13 cellular contexts compared by ENCODE assay signal in the genomic region with DNA sequence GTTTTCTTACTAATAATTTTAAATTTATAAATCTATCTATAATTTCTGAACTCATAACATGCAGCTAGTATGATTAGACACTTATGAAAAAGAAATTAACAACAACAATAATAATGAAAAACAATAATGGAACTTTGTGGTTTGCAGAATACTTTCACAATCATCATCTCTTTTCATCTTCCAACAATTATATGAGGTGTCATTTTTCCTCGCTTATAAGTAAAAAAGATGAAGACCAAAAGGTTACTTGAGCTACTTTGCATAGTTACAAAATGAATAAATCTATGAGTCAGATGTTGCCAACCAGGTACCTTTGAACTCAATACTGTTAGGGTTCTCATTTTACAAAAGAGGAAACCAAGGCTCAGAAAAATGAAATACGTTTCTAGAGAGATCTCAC.
A peak's percentile ranks its signal among the peaks of the same experiment; 100 is the strongest.
DNase-seq lines count a peak whose midpoint lies in the region; ATAC-seq, FAIRE-seq and TF ChIP-seq lines count a peak whose summit lies in the region.
"Had no signal": no experiment of that assay in that cellular context is flagged by ENCODE, and none has a peak within 500 bp of the region (broad histone marks: within the 10 kb centered on the region; RNA-seq: fewer than 3 reads in every experiment).

No MANE protein-coding gene starts in this region.

- POLR2A ChIA-PET in activated CD8-positive, alpha-beta T cell treated with anti-CD3 and anti-CD28 coated beads for 36 hours (lab: Charles Lee) = interaction anchor here (0.6 kb wide), 1 partner anchor 325 kb away, joined by 3 read pairs; no protein-coding TSS in a partner anchor
- POLR2A ChIA-PET in activated CD8-positive, alpha-beta T cell treated with anti-CD3 and anti-CD28 coated beads, Interleukin-2, amount 10 ng/mL, durations not matched to agents 7 days and 5 days (lab: Charles Lee) = no interaction called here
- POLR2A ChIA-PET in activated CD4-positive, alpha-beta memory T cell treated with anti-CD3 and anti-CD28 coated beads, Interleukin-2, amount 10 ng/mL, durations not matched to agents 7 days and 5 days (lab: Charles Lee) = no interaction called here

- intact Hi-C loops in activated CD8-positive, alpha-beta T cell treated with anti-CD3 and anti-CD28 coated beads for 36 hours (cut with micrococcal nuclease) = no loop called here

- peaks cover 22% of the 10 kb centered on the region for H3K4me1 Mint-ChIP-seq in activated CD8-positive, alpha-beta T cell treated with anti-CD3 and anti-CD28 coated beads for 36 hours (ENCODE audit: low read depth)
- H3K4me1 Mint-ChIP-seq in activated CD8-positive, alpha-beta T cell treated with anti-CD3 and anti-CD28 coated beads, Interleukin-2, amount 10 ng/mL, durations not matched to agents 7 days and 5 days (ENCODE audit: low read depth) = no peaks in the 10 kb centered on the region
- H3K4me1 Mint-ChIP-seq in activated CD4-positive, alpha-beta memory T cell treated with anti-CD3 and anti-CD28 coated beads, Interleukin-2, amount 10 ng/mL, durations not matched to agents 7 days and 5 days = peaks cover 12% of the 10 kb centered on the region
- H3K4me1 Mint-ChIP-seq: stimulated activated memory B cell treated with anti-CD40 and anti-IgM and Interleukin-4, amounts not matched to agents 10 μg/mL and 1 μg/mL and 100 μg/mL, for 72 hours had no signal

- no peak for TF ChIP-seq CTCF in activated CD8-positive, alpha-beta T cell treated with anti-CD3 and anti-CD28 coated beads for 36 hours (IDR thresholded peaks at IDR 0.05)

- FAIRE-seq in colon (lab: Jason Lieb, UNC) = peak; percentile 5

- H3K9me3 Mint-ChIP-seq in activated CD8-positive, alpha-beta T cell treated with anti-CD3 and anti-CD28 coated beads for 36 hours = no peaks in the 10 kb centered on the region
- H3K9me3 Mint-ChIP-seq in activated CD8-positive, alpha-beta T cell treated with anti-CD3 and anti-CD28 coated beads, Interleukin-2, amount 10 ng/mL, durations not matched to agents 7 days and 5 days (ENCODE audit: insufficient read depth) = no peaks in the 10 kb centered on the region
- H3K9me3 Mint-ChIP-seq in activated CD4-positive, alpha-beta memory T cell treated with anti-CD3 and anti-CD28 coated beads, Interleukin-2, amount 10 ng/mL, durations not matched to agents 7 days and 5 days = no peaks in the 10 kb centered on the region
- H3K9me3 Mint-ChIP-seq: activated CD4-positive, alpha-beta memory T cell treated with anti-CD3 and anti-CD28 coated beads for 36 hours; stimulated activated memory B cell treated with anti-CD40 and anti-IgM and Interleukin-4, amounts not matched to agents 10 μg/mL and 1 μg/mL and 100 μg/mL, for 72 hours had no signal

- H3K36me3 Mint-ChIP-seq in activated CD8-positive, alpha-beta T cell treated with anti-CD3 and anti-CD28 coated beads for 36 hours (ENCODE audit: low read depth) = no peaks in the 10 kb centered on the region
- H3K36me3 Mint-ChIP-seq in activated CD8-positive, alpha-beta T cell treated with anti-CD3 and anti-CD28 coated beads, Interleukin-2, amount 10 ng/mL, durations not matched to agents 7 days and 5 days (ENCODE audit: low read depth) = no peaks in the 10 kb centered on the region
- H3K36me3 Mint-ChIP-seq in activated CD4-positive, alpha-beta memory T cell treated with anti-CD3 and anti-CD28 coated beads, Interleukin-2, amount 10 ng/mL, durations not matched to agents 7 days and 5 days (ENCODE audit: low read depth) = no peaks in the 10 kb centered on the region
- H3K36me3 Mint-ChIP-seq: activated CD4-positive, alpha-beta memory T cell treated with anti-CD3 and anti-CD28 coated beads for 36 hours; stimulated activated memory B cell treated with anti-CD40 and anti-IgM and Interleukin-4, amounts not matched to agents 10 μg/mL and 1 μg/mL and 100 μg/mL, for 72 hours had no signal

- ATAC-seq in activated CD8-positive, alpha-beta T cell treated with anti-CD3 and anti-CD28 coated beads for 36 hours = peak; percentile 88
- ATAC-seq in activated CD8-positive, alpha-beta T cell treated with anti-CD3 and anti-CD28 coated beads, Interleukin-2, amount 10 ng/mL, durations not matched to agents 7 days and 5 days = no peak
- ATAC-seq in GM21619 (IDR thresholded peaks at IDR 0.05; ENCODE audit: unreplicated experiment) (peak; percentile 85), HG03103 (IDR thresholded peaks at IDR 0.05; ENCODE audit: low read depth, unreplicated experiment) (peak; percentile 77)
- ATAC-seq: stimulated activated memory B cell treated with anti-CD40 and anti-IgM and Interleukin-4, amounts not matched to agents 10 μg/mL and 1 μg/mL and 100 μg/mL, for 72 hours had no signal

- H3K27me3 Mint-ChIP-seq in activated CD8-positive, alpha-beta T cell treated with anti-CD3 and anti-CD28 coated beads for 36 hours = peaks cover 31% of the 10 kb centered on the region
- peaks cover 5% of the 10 kb centered on the region for H3K27me3 Mint-ChIP-seq in activated CD8-positive, alpha-beta T cell treated with anti-CD3 and anti-CD28 coated beads, Interleukin-2, amount 10 ng/mL, durations not matched to agents 7 days and 5 days (ENCODE audit: low read depth)
- peaks cover 29% of the 10 kb centered on the region for H3K27me3 Mint-ChIP-seq in activated CD4-positive, alpha-beta memory T cell treated with anti-CD3 and anti-CD28 coated beads, Interleukin-2, amount 10 ng/mL, durations not matched to agents 7 days and 5 days

- CTCF ChIA-PET in activated CD8-positive, alpha-beta T cell treated with anti-CD3 and anti-CD28 coated beads for 36 hours (lab: Charles Lee) = interaction anchor here (0.9 to 2.2 kb wide), 3 partner anchors 9 to 14 kb away, joined by 3 to 8 read pairs (median 4); no protein-coding TSS in a partner anchor
- CTCF ChIA-PET in activated CD8-positive, alpha-beta T cell treated with anti-CD3 and anti-CD28 coated beads, Interleukin-2, amount 10 ng/mL, durations not matched to agents 7 days and 5 days (lab: Charles Lee) = interaction anchor here (1.5 kb wide), 1 partner anchor 19 kb away, joined by 7 read pairs; no protein-coding TSS in a partner anchor
- CTCF ChIA-PET in activated CD4-positive, alpha-beta memory T cell treated with anti-CD3 and anti-CD28 coated beads, Interleukin-2, amount 10 ng/mL, durations not matched to agents 7 days and 5 days (lab: Charles Lee) = no interaction called here

- no peak for DNase-seq in activated CD8-positive, alpha-beta T cell treated with anti-CD3 and anti-CD28 coated beads for 36 hours
- no peak for DNase-seq in activated CD8-positive, alpha-beta T cell treated with anti-CD3 and anti-CD28 coated beads, Interleukin-2, amount 10 ng/mL, durations not matched to agents 7 days and 5 days
- DNase-seq in NCI-H2196 treated with DMSO at 0.1 percent for 48 hours (lab: John Stamatoyannopoulos, UW; ENCODE audit: unreplicated experiment) (no peak), iPS-NIHi7 (ENCODE audit: extremely low spot score) (no peak)
- DNase-seq in activated CD4-positive, alpha-beta memory T cell treated with anti-CD3 and anti-CD28 coated beads, Interleukin-2, amount 10 ng/mL, durations not matched to agents 7 days and 5 days = no peak
- DNase-seq: activated CD4-positive, alpha-beta memory T cell treated with anti-CD3 and anti-CD28 coated beads for 36 hours; adrenal gland; effector CD4-positive, alpha-beta T cell; NCI-H146 had no signal

- H3K27ac Mint-ChIP-seq in activated CD8-positive, alpha-beta T cell treated with anti-CD3 and anti-CD28 coated beads for 36 hours = no peak overlapping the region
- H3K27ac Mint-ChIP-seq in activated CD8-positive, alpha-beta T cell treated with anti-CD3 and anti-CD28 coated beads, Interleukin-2, amount 10 ng/mL, durations not matched to agents 7 days and 5 days = no peak overlapping the region
- no peak overlapping the region for H3K27ac Mint-ChIP-seq in activated CD4-positive, alpha-beta memory T cell treated with anti-CD3 and anti-CD28 coated beads, Interleukin-2, amount 10 ng/mL, durations not matched to agents 7 days and 5 days
- H3K27ac Mint-ChIP-seq: activated CD4-positive, alpha-beta memory T cell treated with anti-CD3 and anti-CD28 coated beads for 36 hours; stimulated activated memory B cell treated with anti-CD40 and anti-IgM and Interleukin-4, amounts not matched to agents 10 μg/mL and 1 μg/mL and 100 μg/mL, for 72 hours had no signal

- no peak overlapping the region for H3K4me3 Mint-ChIP-seq in activated CD8-positive, alpha-beta T cell treated with anti-CD3 and anti-CD28 coated beads for 36 hours
- H3K4me3 Mint-ChIP-seq in activated CD8-positive, alpha-beta T cell treated with anti-CD3 and anti-CD28 coated beads, Interleukin-2, amount 10 ng/mL, durations not matched to agents 7 days and 5 days = no peak overlapping the region
- H3K4me3 Mint-ChIP-seq in activated CD4-positive, alpha-beta memory T cell treated with anti-CD3 and anti-CD28 coated beads, Interleukin-2, amount 10 ng/mL, durations not matched to agents 7 days and 5 days = no peak overlapping the region
- H3K4me3 Mint-ChIP-seq: activated CD4-positive, alpha-beta memory T cell treated with anti-CD3 and anti-CD28 coated beads for 36 hours; stimulated activated memory B cell treated with anti-CD40 and anti-IgM and Interleukin-4, amounts not matched to agents 10 μg/mL and 1 μg/mL and 100 μg/mL, for 72 hours had no signal
